ENCODE assay signal across 7 cellular contexts in genomic region chr6:160930547-160931377, GRCh38.
DNase-seq lines count a peak whose midpoint lies in the region; ATAC-seq and TF ChIP-seq lines count a peak whose summit lies in the region.

No MANE protein-coding gene starts in this region.

- no peaks in the 10 kb centered on the region for H3K27me3 ChIP-seq in right lobe of liver

- intact Hi-C loops in right lobe of liver (cut with DNase I): loop anchor here (5.0 kb wide), 1 partner anchor 447 kb away; no protein-coding TSS in a partner anchor

- no peak overlapping the region for H3K27ac ChIP-seq in right lobe of liver

- no peaks in the 10 kb centered on the region for H3K9me3 ChIP-seq in right lobe of liver

- peak overlapping the region; percentile 34 to 49 (median 35) for H3K4me3 ChIP-seq in right lobe of liver

- peak; percentile 88 for ATAC-seq in GM18502 (IDR thresholded peaks at IDR 0.05; ENCODE audit: poor library complexity, unreplicated experiment)
- peak; percentile 81 for ATAC-seq in HG02852 (IDR thresholded peaks at IDR 0.05; ENCODE audit: unreplicated experiment)
- ATAC-seq in right lobe of liver: peak; percentile 98 to 99 (median 98)

- peaks cover 0 to 5% (median 0%) of the 10 kb centered on the region in 4 donors for H3K4me1 ChIP-seq in right lobe of liver

- no peak for TF ChIP-seq POLR2A in right lobe of liver (IDR thresholded peaks at IDR 0.05)

- 7% methylated on average over 16 of the region's 50 CpGs for WGBS in right lobe of liver (ENCODE audit: insufficient coverage, low coverage, low lambda C conversion rate, missing lambda C conversion rate)

- H3K36me3 ChIP-seq in right lobe of liver: no peaks in the 10 kb centered on the region

- peak; percentile 82 to 91 (median 86) for TF ChIP-seq CTCF in right lobe of liver (IDR thresholded peaks at IDR 0.05)

- DNase-seq in NCI-H2107 (lab: John Stamatoyannopoulos, UW) (peak; percentile 36), dermis blood vessel endothelial cell (peak; percentile 78), right lobe of liver (peak; percentile 75 to 77 (median 77))
- peak; percentile 58 for DNase-seq in activated CD4-positive, alpha-beta T cell treated with anti-CD3 and anti-CD28 coated beads, Interleukin-2, amount 50 U/mL, for 1 hour
- DNase-seq in stimulated activated CD4-positive, alpha-beta T cell treated with anti-CD3 and anti-CD28 coated beads, Interleukin-2, amount 100 ng/mL, for 4 hours (ENCODE audit: low read depth): peak; percentile 10

Comparison
In these comparisons a context has a peak if more than half of its experiments do, and no peak if none do; other contexts are left out.
1. DNase-seq: peak in every context shown above with its lines; median percentile 78 in dermis blood vessel endothelial cell; 77 in right lobe of liver; 58 in activated CD4-positive, alpha-beta T cell treated with anti-CD3 and anti-CD28 coated beads, Interleukin-2, amount 50 U/mL, for 1 hour; 36 in NCI-H2107; 10 in stimulated activated CD4-positive, alpha-beta T cell treated with anti-CD3 and anti-CD28 coated beads, Interleukin-2, amount 100 ng/mL, for 4 hours.